ENCODE assay signal across 7 cellular contexts in genomic region chr4:153318696-153319320, GRCh38. TPM values are rescaled to one million over a fixed set of nuclear protein-coding genes. Genes with fewer than 3 reads are reported as not detected.
A peak's percentile ranks its signal among the peaks of the same experiment; 100 is the strongest.
DNase-seq lines count a peak whose midpoint lies in the region; ATAC-seq and TF ChIP-seq lines count a peak whose summit lies in the region.

No MANE protein-coding gene starts in this region.

- H3K9me3 ChIP-seq in DND-41 (ENCODE audit: insufficient read depth, low read length, severe bottlenecking) (no peaks in the 10 kb centered on the region), psoas muscle (no peaks in the 10 kb centered on the region)
- no peaks in the 10 kb centered on the region for H3K9me3 ChIP-seq in effector memory CD4-positive, alpha-beta T cell (ENCODE audit: control insufficient read depth, low read length)

- H3K27ac ChIP-seq in DND-41 (ENCODE audit: low read length) = no peak overlapping the region
- no peak overlapping the region for H3K27ac ChIP-seq in VCaP
- no peak overlapping the region for H3K27ac ChIP-seq in psoas muscle
- H3K27ac ChIP-seq in effector memory CD4-positive, alpha-beta T cell (ENCODE audit: insufficient read depth, low read length, poor library complexity, severe bottlenecking) = no peak overlapping the region

- ATAC-seq in DND-41 (ENCODE audit: insufficient read depth, low read depth) (peak; percentile 88), psoas muscle (peak; percentile 57 to 83 (median 69))

- peak; percentile 28 for DNase-seq in DND-41
- peak; percentile 42 for DNase-seq in GM20000 (ENCODE audit: low spot score)
- peak; percentile 6 for DNase-seq in NCI-H128 (lab: John Stamatoyannopoulos, UW; ENCODE audit: unreplicated experiment)
- DNase-seq in foreskin fibroblast = peak; percentile 16 to 71
- DNase-seq in psoas muscle = no peak
- no peak for DNase-seq in effector memory CD4-positive, alpha-beta T cell

- H3K4me1 ChIP-seq in DND-41 (ENCODE audit: insufficient read depth, low read length) (no peaks in the 10 kb centered on the region), psoas muscle (no peaks in the 10 kb centered on the region)
- H3K4me1 ChIP-seq in effector memory CD4-positive, alpha-beta T cell (ENCODE audit: control insufficient read depth, insufficient read depth, low read length, poor library complexity, severe bottlenecking) = no peaks in the 10 kb centered on the region

- H3K27me3 ChIP-seq in DND-41 (ENCODE audit: insufficient read depth, low read length, poor library complexity) (no peaks in the 10 kb centered on the region), psoas muscle (ENCODE audit: insufficient read depth in 3 of 3, low read length in 2 of 3) (no peaks in the 10 kb centered on the region)
- no peaks in the 10 kb centered on the region for H3K27me3 ChIP-seq in effector memory CD4-positive, alpha-beta T cell (replicated peaks; ENCODE audit: control insufficient read depth, insufficient read depth, low read length, poor library complexity, severe bottlenecking)

- H3K4me2 ChIP-seq in DND-41 (ENCODE audit: insufficient read depth, low read length) = no peak overlapping the region

- TF ChIP-seq CTCF in DND-41 (IDR thresholded peaks at IDR 0.05; ENCODE audit: borderline replicate concordance, extremely low read depth, low read length, poor library complexity, severe bottlenecking) (peak; percentile 80), GM20000 (IDR thresholded peaks at IDR 0.05; ENCODE audit: extremely low read depth, missing control alignments) (peak; percentile 52), VCaP (conservative IDR thresholded peaks at IDR 0.05) (peak; percentile 89), foreskin fibroblast (IDR thresholded peaks at IDR 0.05; ENCODE audit: low read depth, low read length) (peak; percentile 69), psoas muscle (IDR thresholded peaks at IDR 0.05) (peak; percentile 75)

- H3K36me3 ChIP-seq in DND-41 (ENCODE audit: insufficient read depth, low read length) (0 out of 2 replicates have a peak, but pooled peaks cover 3% of the 10 kb centered on the region), psoas muscle (ENCODE audit: insufficient read depth in 1 of 2, low read depth in 1 of 2) (peaks cover 0 to 44% of the 10 kb centered on the region in 2 donors)
- no peaks in the 10 kb centered on the region for H3K36me3 ChIP-seq in effector memory CD4-positive, alpha-beta T cell (ENCODE audit: control insufficient read depth, insufficient read depth, low read length)

- no peak overlapping the region for H3K9ac ChIP-seq in DND-41 (ENCODE audit: low read depth, low read length)

- intact Hi-C loops in psoas muscle (cut with DNase I) = loop anchor here (2.0 to 5.0 kb wide), 3 partner anchors 112 to 176 kb away; no protein-coding TSS in a partner anchor

- no peak overlapping the region for H2AFZ ChIP-seq in DND-41 (ENCODE audit: low read depth, low read length)

- H3K4me3 ChIP-seq in DND-41 (ENCODE audit: low read depth in 1 of 2, low read length in 2 of 2) = no peak overlapping the region
- no peak overlapping the region for H3K4me3 ChIP-seq in foreskin fibroblast (ENCODE audit: low read depth in 1 of 2, low read length in 2 of 2)
- no peak overlapping the region for H3K4me3 ChIP-seq in psoas muscle
- no peak overlapping the region for H3K4me3 ChIP-seq in effector memory CD4-positive, alpha-beta T cell (ENCODE audit: insufficient read depth, low read depth, low read length, poor library complexity, severe bottlenecking)

- H3K79me2 ChIP-seq in DND-41 (ENCODE audit: insufficient read depth, low read length) = no peaks in the 10 kb centered on the region

- WGBS in psoas muscle, 3 donors = 73 to 89% (median 79%) methylated on average over 2 of the region's 2 CpGs

- H4K20me1 ChIP-seq in DND-41 (ENCODE audit: insufficient read depth, low read length) = no peaks in the 10 kb centered on the region

RNA-seq across cellular contexts. Expression of gene MND1, which starts 25.7 kb away (rescaled TPM):
- 1 to 10 TPM in 1 of 4 donors, not detected in 3; 1.4 TPM for total RNA-seq in psoas muscle
- polyA plus RNA-seq in psoas muscle = under 1 TPM; 0.12 to 0.48 (median 0.32) TPM

Comparison
In these comparisons a context has a peak if more than half of its experiments do, and no peak if none do; other contexts are left out.
1. DNase-seq: peak in DND-41 (single experiment), GM20000 (single experiment), NCI-H128 (single experiment) and foreskin fibroblast (2 of 2); none in psoas muscle (0 of 2) and effector memory CD4-positive, alpha-beta T cell (0 of 3).
2. Peak in every context shown above with its lines, with median percentiles within 50 percentile points of each other: CTCF ChIP-seq.